ENCODE assay signal across 30 cellular contexts in the genomic region with DNA sequence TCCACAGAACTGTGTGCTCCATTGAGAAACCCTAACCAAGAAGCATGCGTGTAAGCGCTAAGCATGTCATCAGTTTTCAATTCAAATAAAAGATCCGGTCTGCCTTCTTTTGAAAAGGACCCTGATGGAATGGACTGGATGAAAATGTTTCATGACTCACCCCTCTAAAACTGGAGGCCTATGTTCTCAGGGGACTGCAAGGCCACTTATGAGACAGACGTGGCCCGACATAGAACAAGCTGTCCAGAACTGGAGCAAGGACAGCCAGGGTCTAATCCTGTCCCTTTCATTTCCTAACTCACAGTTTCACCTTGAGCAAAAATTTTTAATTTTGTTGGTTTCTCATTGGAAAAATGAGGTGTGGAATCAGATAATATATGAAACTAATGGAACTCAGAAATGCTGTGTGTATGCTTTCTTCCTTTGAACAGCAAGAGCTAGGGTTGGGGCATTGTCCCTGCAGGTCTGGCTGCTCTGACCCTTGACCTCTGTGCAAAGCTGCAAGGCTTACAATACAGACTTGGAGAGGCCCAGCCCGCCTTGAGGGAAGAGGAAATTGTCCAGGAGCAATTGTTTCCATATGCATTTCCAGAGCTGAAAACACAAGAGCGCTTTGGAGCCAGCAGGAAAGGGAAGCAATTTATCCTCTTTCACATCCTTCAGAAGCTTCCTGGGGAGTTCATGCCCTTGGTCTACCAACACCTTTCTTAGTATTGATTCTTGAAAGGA.
DNase-seq lines count a peak whose midpoint lies in the region; ATAC-seq and TF ChIP-seq lines count a peak whose summit lies in the region.
"Had no signal": no experiment of that assay in that cellular context is flagged by ENCODE, and none has a peak within 500 bp of the region (broad histone marks: within the 10 kb centered on the region; RNA-seq: fewer than 3 reads in every experiment).

No MANE protein-coding gene starts in this region.

- peak in 3 of 4 donors; percentile 46 to 77 (median 72) for ATAC-seq in heart left ventricle
- no peak for ATAC-seq in Right ventricle myocardium inferior
- ATAC-seq in right lobe of liver: peak; percentile 48 to 77 (median 66)
- ATAC-seq in GM18861 (IDR thresholded peaks at IDR 0.05; ENCODE audit: unreplicated experiment): no peak
- ATAC-seq in HG02798 (IDR thresholded peaks at IDR 0.05; ENCODE audit: poor library complexity, unreplicated experiment): no peak
- ATAC-seq: activated CD4-positive, alpha-beta T cell treated with anti-CD3 and anti-CD28 coated beads for 36 hours; activated CD8-positive, alpha-beta T cell treated with anti-CD3 and anti-CD28 coated beads for 36 hours; HCT116; Panc1 had no signal

- DNase-seq in heart left ventricle: peak in 4 of 5 donors; percentile 38 to 52 (median 46)
- DNase-seq in Right ventricle myocardium inferior (ENCODE audit: missing footprints): no peak
- peak; percentile 63 for DNase-seq in endothelial cell (ENCODE audit: low spot score)
- peak in 2 of 3 donors; percentile 46 to 47 for DNase-seq in right lobe of liver
- peak; percentile 25 for DNase-seq in skeletal muscle cell (ENCODE audit: low read depth)
- DNase-seq in stimulated activated naive CD4-positive, alpha-beta T cell treated with Interleukin-2 at 50 U/mL for 16 hours (lab: John Stamatoyannopoulos, UW): no peak
- DNase-seq: 8988T; activated CD4-positive, alpha-beta T cell treated with anti-CD3 and anti-CD28 coated beads for 36 hours; activated CD8-positive, alpha-beta memory T cell treated with anti-CD3 and anti-CD28 coated beads, Interleukin-2, amount 50 U/mL, for 48 hours; activated CD8-positive, alpha-beta T cell treated with anti-CD3 and anti-CD28 coated beads for 36 hours; activated naive CD4-positive, alpha-beta T cell treated with anti-CD3 and anti-CD28 coated beads, Interleukin-2, amount 10 ng/mL, durations not matched to agents 7 days and 5 days; C1 segment of cervical spinal cord; DMS53; Kasumi-1; mesenchymal stem cell; MV-4-11; NCI-H1436; NCI-H2081 treated with DMSO at 0.1 percent for 48 hours; NCI-H774; occipital lobe; SHP77; stimulated activated naive CD4-positive, alpha-beta T cell had no signal

- peaks cover 29% of the 10 kb centered on the region for H3K4me1 Mint-ChIP-seq in endothelial cell (ENCODE audit: unreplicated experiment)
- H3K4me1 Mint-ChIP-seq: activated CD4-positive, alpha-beta T cell treated with anti-CD3 and anti-CD28 coated beads for 36 hours; activated naive CD4-positive, alpha-beta T cell treated with anti-CD3 and anti-CD28 coated beads, Interleukin-2, amount 10 ng/mL, durations not matched to agents 7 days and 5 days had no signal

- no peak overlapping the region for H3K4me3 Mint-ChIP-seq in endothelial cell (ENCODE audit: unreplicated experiment)
- H3K4me3 Mint-ChIP-seq: activated CD4-positive, alpha-beta T cell treated with anti-CD3 and anti-CD28 coated beads for 36 hours; activated CD8-positive, alpha-beta T cell treated with anti-CD3 and anti-CD28 coated beads for 36 hours; activated naive CD4-positive, alpha-beta T cell treated with anti-CD3 and anti-CD28 coated beads, Interleukin-2, amount 10 ng/mL, durations not matched to agents 7 days and 5 days had no signal

- H3K36me3 ChIP-seq in heart left ventricle (no peaks in the 10 kb centered on the region), right lobe of liver (no peaks in the 10 kb centered on the region)
- H3K36me3 ChIP-seq: prostate gland had no signal

- H3K4me3 ChIP-seq in heart left ventricle (no peak overlapping the region), right lobe of liver (no peak overlapping the region), skeletal muscle cell (ENCODE audit: low read depth, low read length) (no peak overlapping the region)
- H3K4me3 ChIP-seq: prostate gland, skin epidermis had no signal

- H3K27ac Mint-ChIP-seq in endothelial cell (ENCODE audit: unreplicated experiment): no peak overlapping the region
- H3K27ac Mint-ChIP-seq: activated CD4-positive, alpha-beta T cell treated with anti-CD3 and anti-CD28 coated beads for 36 hours; activated CD8-positive, alpha-beta T cell treated with anti-CD3 and anti-CD28 coated beads for 36 hours; activated naive CD4-positive, alpha-beta T cell treated with anti-CD3 and anti-CD28 coated beads, Interleukin-2, amount 10 ng/mL, durations not matched to agents 7 days and 5 days had no signal

- H3K4me1 ChIP-seq in heart left ventricle (peaks cover 0 to 10% (median 0%) of the 10 kb centered on the region in 12 donors), right lobe of liver (no peaks in the 10 kb centered on the region)
- H3K4me1 ChIP-seq: prostate gland had no signal

- no peak for TF ChIP-seq POLR2A in heart left ventricle (IDR thresholded peaks at IDR 0.05)
- no peak for TF ChIP-seq POLR2A in right lobe of liver (IDR thresholded peaks at IDR 0.05)

- H3K27ac ChIP-seq in heart left ventricle (peak overlapping the region in 1 of 12 donors; percentile 23), right lobe of liver (no peak overlapping the region)
- H3K27ac ChIP-seq: epithelial cell of prostate, prostate gland, skin epidermis had no signal

- H3K27me3 ChIP-seq in heart left ventricle (no peaks in the 10 kb centered on the region), right lobe of liver (no peaks in the 10 kb centered on the region)

- H3K9me3 ChIP-seq in heart left ventricle (peaks cover 0 to 10% (median 0%) of the 10 kb centered on the region in 12 donors), right lobe of liver (no peaks in the 10 kb centered on the region)
- H3K9me3 ChIP-seq: prostate gland had no signal

- intact Hi-C loops in heart left ventricle (cut with DNase I): loop anchor here in 1 of 10 donors (10.0 kb wide), 1 partner anchor 527 kb away; no protein-coding TSS in a partner anchor
- intact Hi-C loops in Right ventricle myocardium inferior (cut with DNase I): no loop called here
- intact Hi-C loops in right lobe of liver (cut with DNase I): no loop called here

- H3K9me3 Mint-ChIP-seq in endothelial cell (ENCODE audit: unreplicated experiment): no peaks in the 10 kb centered on the region

- H3K27me3 Mint-ChIP-seq in endothelial cell (ENCODE audit: unreplicated experiment): peaks cover 1% of the 10 kb centered on the region
- H3K27me3 Mint-ChIP-seq: activated naive CD4-positive, alpha-beta T cell treated with anti-CD3 and anti-CD28 coated beads, Interleukin-2, amount 10 ng/mL, durations not matched to agents 7 days and 5 days had no signal

- WGBS in heart left ventricle, 4 donors: 52 to 69% (median 61%) methylated on average over 7 of the region's 7 CpGs
- 59% methylated on average over 6 of the region's 7 CpGs for WGBS in right lobe of liver (ENCODE audit: insufficient coverage, low coverage, low lambda C conversion rate, missing lambda C conversion rate)

- TF ChIP-seq CTCF in heart left ventricle (IDR thresholded peaks at IDR 0.05) (no peak), endothelial cell (IDR thresholded peaks at IDR 0.05; ENCODE audit: unreplicated experiment) (no peak), right lobe of liver (IDR thresholded peaks at IDR 0.05) (no peak)

- no peaks in the 10 kb centered on the region for H3K36me3 Mint-ChIP-seq in endothelial cell (ENCODE audit: low read depth, unreplicated experiment)
- H3K36me3 Mint-ChIP-seq: activated naive CD4-positive, alpha-beta T cell treated with anti-CD3 and anti-CD28 coated beads, Interleukin-2, amount 10 ng/mL, durations not matched to agents 7 days and 5 days; brain had no signal

Comparison
In these comparisons a context has a peak if more than half of its experiments do, and no peak if none do; other contexts are left out.
1. ATAC-seq: peak in heart left ventricle (3 of 4) and right lobe of liver (4 of 4); none in Right ventricle myocardium inferior (single experiment), GM18861 (single experiment) and HG02798 (single experiment).
2. DNase-seq: peak in heart left ventricle (4 of 5), endothelial cell (single experiment), right lobe of liver (2 of 3) and skeletal muscle cell (single experiment); none in Right ventricle myocardium inferior (single experiment) and stimulated activated naive CD4-positive, alpha-beta T cell treated with Interleukin-2 at 50 U/mL for 16 hours (single experiment).